ENCODE assay signal across 16 cellular contexts in the genomic region with DNA sequence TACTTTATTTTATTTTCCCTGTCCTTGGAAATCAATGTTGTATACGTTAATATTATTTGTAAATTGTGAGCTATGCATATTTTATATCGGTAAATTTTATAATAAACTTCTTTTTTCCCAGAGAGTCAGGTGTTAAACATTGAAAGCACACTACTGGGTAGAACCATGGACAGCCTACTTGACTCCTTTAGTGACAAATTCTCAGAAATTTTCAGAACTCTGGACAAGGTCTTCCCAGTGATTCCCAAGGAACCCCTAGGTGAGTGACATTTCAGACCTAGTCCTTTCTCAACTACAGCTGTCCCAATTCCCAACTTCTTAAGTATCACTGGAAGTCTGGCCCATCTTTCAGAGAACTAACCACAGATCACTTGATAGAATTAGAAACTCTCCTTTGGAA.
"Had no signal": no experiment of that assay in that cellular context is flagged by ENCODE, and none has a peak within 500 bp of the region (broad histone marks: within the 10 kb centered on the region; RNA-seq: fewer than 3 reads in every experiment).

No MANE protein-coding gene starts in this region.

- H3K4me3 ChIP-seq: ovary had no signal

- H3K36me3 ChIP-seq: brain microvascular endothelial cell, ovary had no signal

- H3K9me3 ChIP-seq: ovary had no signal

- H3K27me3 ChIP-seq: brain microvascular endothelial cell, ovary had no signal

- H3K27ac ChIP-seq: brain microvascular endothelial cell, ovary had no signal

- ATAC-seq: activated T-cell treated with anti-CD3 and anti-CD28 coated beads, Interleukin-2, amount 50 U/mL, for 72 hours; left colon had no signal

- DNase-seq: activated CD4-positive, alpha-beta T cell treated with anti-CD3 and anti-CD28 coated beads, Interleukin-2, amount 10 ng/mL, durations not matched to agents 7 days and 5 days; activated CD4-positive, CD25-positive, alpha-beta regulatory T cell; activated CD8-positive, alpha-beta memory T cell treated with anti-CD3 and anti-CD28 coated beads, Interleukin-2, amount 50 U/mL, for 48 hours; activated gamma-delta T cell; activated T-cell treated with anti-CD3 and anti-CD28 coated beads, Interleukin-2, amount 50 U/mL, for 72 hours; brain microvascular endothelial cell; effector memory CD4-positive, alpha-beta T cell; head of caudate nucleus; left colon; naive B cell; ovary; stimulated activated CD4-positive, alpha-beta T cell treated with anti-CD3 and anti-CD28 coated beads, Interleukin-15, amount 100 ng/mL, for 24 hours; stimulated activated CD4-positive, alpha-beta T cell treated with anti-CD3 and anti-CD28 coated beads, Interleukin-4, amount 100 ng/mL, for 24 hours; stimulated activated naive CD4-positive, alpha-beta T cell; SW 1271; trophoblast cell had no signal
